ENCODE assay signal across 12 cellular contexts in genomic region chr18:66749030-66749429, GRCh38.
DNase-seq lines count a peak whose midpoint lies in the region; ATAC-seq and TF ChIP-seq lines count a peak whose summit lies in the region.
"Had no signal": no experiment of that assay in that cellular context is flagged by ENCODE, and none has a peak within 500 bp of the region (broad histone marks: within the 10 kb centered on the region; RNA-seq: fewer than 3 reads in every experiment).

No MANE protein-coding gene starts in this region.

- H2BK5ac ChIP-seq in mesendoderm (ENCODE audit: low read length): no peak overlapping the region

- intact Hi-C loops in Calu3 (cut with micrococcal nuclease; ENCODE audit: unreplicated experiment): loop anchor here (1.0 to 5.0 kb wide), 3 partner anchors 189 to 810 kb away; no protein-coding TSS in a partner anchor

- H3K9ac ChIP-seq in mesendoderm (ENCODE audit: low read length) (no peak overlapping the region), Karpas-422 (ENCODE audit: low read length) (no peak overlapping the region)

- H3K4me3 Mint-ChIP-seq in Calu3 (ENCODE audit: low read depth, unreplicated experiment): no peak overlapping the region
- H3K4me3 Mint-ChIP-seq: activated T-cell treated with anti-CD3 and anti-CD28 coated beads, Interleukin-2, amount 50 U/mL, for 4 hours; IgD-negative memory B cell had no signal

- no peaks in the 10 kb centered on the region for H3K36me3 Mint-ChIP-seq in Calu3 (ENCODE audit: insufficient read depth, unreplicated experiment)
- H3K36me3 Mint-ChIP-seq: IgD-negative memory B cell had no signal

- H3K4me2 ChIP-seq in mesendoderm (ENCODE audit: low read length) (no peak overlapping the region), Karpas-422 (ENCODE audit: low read depth, low read length, poor library complexity, severe bottlenecking) (no peak overlapping the region)

- no peaks in the 10 kb centered on the region for H4K20me1 ChIP-seq in Karpas-422 (ENCODE audit: insufficient read depth, low read depth, low read length)

- no peak overlapping the region for H2BK15ac ChIP-seq in mesendoderm (replicated peaks; ENCODE audit: low read depth)

- no peak overlapping the region for H2AFZ ChIP-seq in Karpas-422 (ENCODE audit: low read length)

- H3K9me3 Mint-ChIP-seq in Calu3 (ENCODE audit: low read depth, unreplicated experiment): peaks cover 4% of the 10 kb centered on the region

- H3K27me3 ChIP-seq in mesendoderm (ENCODE audit: insufficient read depth, low read length, poor library complexity) (no peaks in the 10 kb centered on the region), Karpas-422 (ENCODE audit: low read length) (no peaks in the 10 kb centered on the region)
- H3K27me3 ChIP-seq: neutrophil had no signal

- BruUV-seq in Calu3 (replicated peaks; lab: Mats Ljungman, UMichigan): no TSS peak

- H3K4ac ChIP-seq in mesendoderm (ENCODE audit: low read depth, low read length): no peak overlapping the region

- WGBS in mesendoderm (ENCODE audit: extremely low coverage, insufficient coverage, low lambda C conversion rate): no CpG with 5 or more reads among the region's 2 CpGs

- H3K79me2 ChIP-seq in mesendoderm (ENCODE audit: control insufficient read depth, insufficient read depth, low read length) (no peaks in the 10 kb centered on the region), Karpas-422 (ENCODE audit: low read length) (no peaks in the 10 kb centered on the region)

- H3K9me3 ChIP-seq in Karpas-422 (ENCODE audit: low read length): peaks cover 44% of the 10 kb centered on the region
- H3K9me3 ChIP-seq: neutrophil had no signal

- 0 out of 2 replicates have a peak, but pooled peaks cover 4% of the 10 kb centered on the region for H3K9me2 ChIP-seq in Karpas-422 (replicated peaks; ENCODE audit: insufficient read depth, low read length)

- H2BK120ac ChIP-seq in mesendoderm (ENCODE audit: low read depth, low read length): no peak overlapping the region

- H3K27ac ChIP-seq in mesendoderm (ENCODE audit: low read depth, low read length): no peak overlapping the region
- H3K27ac ChIP-seq in Karpas-422 (ENCODE audit: low read length): no peak overlapping the region
- H3K27ac ChIP-seq: neutrophil had no signal

- H3K23ac ChIP-seq in mesendoderm (ENCODE audit: low read length): no peak overlapping the region

- peaks cover 25% of the 10 kb centered on the region for H3K4me1 Mint-ChIP-seq in Calu3 (ENCODE audit: low read depth, unreplicated experiment)
- H3K4me1 Mint-ChIP-seq: IgD-negative memory B cell had no signal

- no peak for TF ChIP-seq CTCF in Calu3 (IDR thresholded peaks at IDR 0.05; ENCODE audit: unreplicated experiment)

- no peak overlapping the region for H3K27ac Mint-ChIP-seq in Calu3 (ENCODE audit: unreplicated experiment)
- H3K27ac Mint-ChIP-seq: IgD-negative memory B cell had no signal

- H3K56ac ChIP-seq in mesendoderm (ENCODE audit: low read length): no peak overlapping the region

- H3K27me3 Mint-ChIP-seq in Calu3 (ENCODE audit: unreplicated experiment): no peaks in the 10 kb centered on the region
- H3K27me3 Mint-ChIP-seq: IgD-negative memory B cell had no signal

- CTCF ChIA-PET in Calu3 (lab: Charles Lee): interaction anchor here (0.6 to 1.5 kb wide), 3 partner anchors 19 to 253 kb away, joined by 3 to 7 read pairs (median 3); no protein-coding TSS in a partner anchor

- no peak overlapping the region for H4K5ac ChIP-seq in mesendoderm (ENCODE audit: low read length)

- DNase-seq in Calu3: peak; percentile 34
- peak; percentile 52 for DNase-seq in NCI-H69 (lab: John Stamatoyannopoulos, UW)
- peak; percentile 0 for DNase-seq in dermis blood vessel endothelial cell
- DNase-seq in mesendoderm: peak; percentile 29
- DNase-seq in NCI-H1105 treated with DMSO at 0.1 percent for 48 hours (lab: John Stamatoyannopoulos, UW): no peak
- DNase-seq in Karpas-422: no peak
- DNase-seq: activated T-cell treated with anti-CD3 and anti-CD28 coated beads, Interleukin-2, amount 50 U/mL, for 4 hours; stimulated activated CD4-positive, alpha-beta T cell treated with anti-CD3 and anti-CD28 coated beads, Interleukin-4, amount 100 ng/mL, for 1 hour had no signal

- no peak overlapping the region for H2AK5ac ChIP-seq in mesendoderm (ENCODE audit: low read length)

- H3K18ac ChIP-seq in mesendoderm (ENCODE audit: low read length): no peak overlapping the region

- H3K36me3 ChIP-seq in mesendoderm (ENCODE audit: control insufficient read depth, insufficient read depth, low read length): no peaks in the 10 kb centered on the region
- no peaks in the 10 kb centered on the region for H3K36me3 ChIP-seq in Karpas-422 (ENCODE audit: insufficient read depth, low read length)
- H3K36me3 ChIP-seq: neutrophil had no signal

- H3K4me1 ChIP-seq in mesendoderm (ENCODE audit: control insufficient read depth, low read depth, low read length) (no peaks in the 10 kb centered on the region), Karpas-422 (ENCODE audit: low read length) (no peaks in the 10 kb centered on the region)

- H3K4me3 ChIP-seq in mesendoderm (ENCODE audit: low read length) (no peak overlapping the region), Karpas-422 (ENCODE audit: low read length) (no peak overlapping the region)

- H4K8ac ChIP-seq in mesendoderm (ENCODE audit: low read depth, low read length): no peak overlapping the region

- no peak for ATAC-seq in GM18520 (IDR thresholded peaks at IDR 0.05; ENCODE audit: unreplicated experiment)
- ATAC-seq in HG02610 (IDR thresholded peaks at IDR 0.05; ENCODE audit: unreplicated experiment): no peak
- ATAC-seq: activated T-cell treated with anti-CD3 and anti-CD28 coated beads, Interleukin-2, amount 50 U/mL, for 4 hours had no signal

- no peaks in the 10 kb centered on the region for H3K79me1 ChIP-seq in mesendoderm (ENCODE audit: low read length)

Comparison
In these comparisons a context has a peak if more than half of its experiments do, and no peak if none do; other contexts are left out.
1. DNase-seq: peak in Calu3 (single experiment), NCI-H69 (single experiment), dermis blood vessel endothelial cell (single experiment) and mesendoderm (single experiment); none in NCI-H1105 treated with DMSO at 0.1 percent for 48 hours (single experiment) and Karpas-422 (single experiment).